Comparison of ENCODE assay signal across 18 cellular contexts in the genomic region with DNA sequence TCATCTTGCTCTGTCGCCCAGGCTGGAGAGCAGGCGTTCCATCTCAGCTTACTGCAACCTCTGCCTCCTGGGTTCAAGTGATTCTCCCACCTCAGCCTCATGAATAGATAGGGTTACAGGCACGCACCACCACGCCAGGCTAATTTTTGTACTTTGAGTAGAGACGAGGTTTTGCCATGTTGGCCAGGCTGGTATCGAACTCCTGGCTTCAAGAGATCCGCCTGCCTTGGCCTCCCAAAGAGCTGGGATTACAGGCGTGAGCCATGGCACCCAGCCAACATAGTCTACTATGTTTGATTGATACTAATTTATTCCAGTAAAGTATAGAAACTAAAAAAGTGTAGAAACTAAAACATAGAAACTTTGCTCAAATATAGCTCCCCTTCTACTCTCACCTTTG.
A peak's percentile ranks its signal among the peaks of the same experiment; 100 is the strongest.
DNase-seq lines count a peak whose midpoint lies in the region; ATAC-seq and FAIRE-seq lines count a peak whose summit lies in the region.
"Had no signal": no experiment of that assay in that cellular context is flagged by ENCODE, and none has a peak within 500 bp of the region (broad histone marks: within the 10 kb centered on the region; RNA-seq: fewer than 3 reads in every experiment).

No MANE protein-coding gene starts in this region.

- peaks cover 6% of the 10 kb centered on the region for H3K9me3 Mint-ChIP-seq in activated CD4-positive, alpha-beta T cell treated with anti-CD3 and anti-CD28 coated beads, Interleukin-2, amount 10 ng/mL, durations not matched to agents 7 days and 5 days
- H3K9me3 Mint-ChIP-seq in activated CD8-positive, alpha-beta T cell treated with anti-CD3 and anti-CD28 coated beads, Interleukin-2, amount 10 ng/mL, durations not matched to agents 7 days and 5 days (ENCODE audit: insufficient read depth) = peaks cover 5% of the 10 kb centered on the region
- H3K9me3 Mint-ChIP-seq: CD4-positive, alpha-beta T cell had no signal

- H3K4me1 Mint-ChIP-seq in activated CD4-positive, alpha-beta T cell treated with anti-CD3 and anti-CD28 coated beads, Interleukin-2, amount 10 ng/mL, durations not matched to agents 7 days and 5 days = peaks cover 3% of the 10 kb centered on the region
- no peaks in the 10 kb centered on the region for H3K4me1 Mint-ChIP-seq in activated CD8-positive, alpha-beta T cell treated with anti-CD3 and anti-CD28 coated beads, Interleukin-2, amount 10 ng/mL, durations not matched to agents 7 days and 5 days (ENCODE audit: low read depth)
- H3K4me1 Mint-ChIP-seq: B cell had no signal

- H3K27me3 Mint-ChIP-seq in activated CD4-positive, alpha-beta T cell treated with anti-CD3 and anti-CD28 coated beads, Interleukin-2, amount 10 ng/mL, durations not matched to agents 7 days and 5 days = no peaks in the 10 kb centered on the region
- H3K27me3 Mint-ChIP-seq in activated CD8-positive, alpha-beta T cell treated with anti-CD3 and anti-CD28 coated beads, Interleukin-2, amount 10 ng/mL, durations not matched to agents 7 days and 5 days (ENCODE audit: low read depth) = no peaks in the 10 kb centered on the region
- H3K27me3 Mint-ChIP-seq: B cell; CD4-positive, alpha-beta T cell had no signal

- CTCF ChIA-PET in activated CD4-positive, alpha-beta T cell treated with anti-CD3 and anti-CD28 coated beads, Interleukin-2, amount 10 ng/mL, durations not matched to agents 7 days and 5 days (lab: Charles Lee) = no interaction called here
- CTCF ChIA-PET in activated CD8-positive, alpha-beta T cell treated with anti-CD3 and anti-CD28 coated beads, Interleukin-2, amount 10 ng/mL, durations not matched to agents 7 days and 5 days (lab: Charles Lee) = interaction anchor here (0.9 to 2.1 kb wide), 2 partner anchors 14 to 102 kb away, joined by 3 to 9 read pairs; no protein-coding TSS in a partner anchor

- DNase-seq in DMS 273 (lab: John Stamatoyannopoulos, UW; ENCODE audit: unreplicated experiment) = peak; percentile 4
- DNase-seq in DMS 273 treated with DMSO at 0.1 percent for 48 hours (lab: John Stamatoyannopoulos, UW) = no peak
- DNase-seq in activated CD4-positive, alpha-beta T cell treated with anti-CD3 and anti-CD28 coated beads, Interleukin-2, amount 10 ng/mL, durations not matched to agents 7 days and 5 days = no peak
- no peak for DNase-seq in activated CD4-positive, alpha-beta T cell treated with anti-CD3 and anti-CD28 coated beads, Interleukin-2, amount 50 U/mL, for 1 hour
- no peak for DNase-seq in urothelium cell line (ENCODE audit: low spot score)
- no peak for DNase-seq in activated CD8-positive, alpha-beta T cell treated with anti-CD3 and anti-CD28 coated beads, Interleukin-2, amount 10 ng/mL, durations not matched to agents 7 days and 5 days
- DNase-seq: AML-193; Caco-2; Calu3; CD4-positive, alpha-beta T cell; CD8-positive, alpha-beta T cell; DMS79 treated with DMSO at 0.1 percent for 48 hours; GF-D8 had no signal

- peaks cover 19% of the 10 kb centered on the region for H3K36me3 Mint-ChIP-seq in activated CD4-positive, alpha-beta T cell treated with anti-CD3 and anti-CD28 coated beads, Interleukin-2, amount 10 ng/mL, durations not matched to agents 7 days and 5 days (ENCODE audit: low read depth)
- peaks cover 17% of the 10 kb centered on the region for H3K36me3 Mint-ChIP-seq in activated CD8-positive, alpha-beta T cell treated with anti-CD3 and anti-CD28 coated beads, Interleukin-2, amount 10 ng/mL, durations not matched to agents 7 days and 5 days (ENCODE audit: low read depth)

- POLR2A ChIA-PET in activated CD4-positive, alpha-beta T cell treated with anti-CD3 and anti-CD28 coated beads, Interleukin-2, amount 10 ng/mL, durations not matched to agents 7 days and 5 days (lab: Charles Lee) = interaction anchor here (0.7 kb wide), 1 partner anchor 841 kb away, joined by 3 read pairs; no protein-coding TSS in a partner anchor
- POLR2A ChIA-PET in activated CD8-positive, alpha-beta T cell treated with anti-CD3 and anti-CD28 coated beads, Interleukin-2, amount 10 ng/mL, durations not matched to agents 7 days and 5 days (lab: Charles Lee) = no interaction called here

- ATAC-seq in activated CD8-positive, alpha-beta T cell treated with anti-CD3 and anti-CD28 coated beads, Interleukin-2, amount 10 ng/mL, durations not matched to agents 7 days and 5 days = no peak
- ATAC-seq: A549; CD8-positive, alpha-beta T cell had no signal

- FAIRE-seq in urothelium cell line (lab: Jason Lieb, UNC) = peak; percentile 42
- FAIRE-seq: A549, D721Med, G401.6, GM19239 had no signal

- H3K27ac Mint-ChIP-seq in activated CD4-positive, alpha-beta T cell treated with anti-CD3 and anti-CD28 coated beads, Interleukin-2, amount 10 ng/mL, durations not matched to agents 7 days and 5 days = peak overlapping the region; percentile 38
- H3K27ac Mint-ChIP-seq in activated CD8-positive, alpha-beta T cell treated with anti-CD3 and anti-CD28 coated beads, Interleukin-2, amount 10 ng/mL, durations not matched to agents 7 days and 5 days = no peak overlapping the region
- H3K27ac Mint-ChIP-seq: B cell; CD4-positive, alpha-beta T cell; CD8-positive, alpha-beta T cell had no signal

- H3K4me3 Mint-ChIP-seq in activated CD4-positive, alpha-beta T cell treated with anti-CD3 and anti-CD28 coated beads, Interleukin-2, amount 10 ng/mL, durations not matched to agents 7 days and 5 days = no peak overlapping the region
- no peak overlapping the region for H3K4me3 Mint-ChIP-seq in activated CD8-positive, alpha-beta T cell treated with anti-CD3 and anti-CD28 coated beads, Interleukin-2, amount 10 ng/mL, durations not matched to agents 7 days and 5 days
- H3K4me3 Mint-ChIP-seq: B cell; CD4-positive, alpha-beta T cell; CD8-positive, alpha-beta T cell had no signal
